In the genomic region with DNA sequence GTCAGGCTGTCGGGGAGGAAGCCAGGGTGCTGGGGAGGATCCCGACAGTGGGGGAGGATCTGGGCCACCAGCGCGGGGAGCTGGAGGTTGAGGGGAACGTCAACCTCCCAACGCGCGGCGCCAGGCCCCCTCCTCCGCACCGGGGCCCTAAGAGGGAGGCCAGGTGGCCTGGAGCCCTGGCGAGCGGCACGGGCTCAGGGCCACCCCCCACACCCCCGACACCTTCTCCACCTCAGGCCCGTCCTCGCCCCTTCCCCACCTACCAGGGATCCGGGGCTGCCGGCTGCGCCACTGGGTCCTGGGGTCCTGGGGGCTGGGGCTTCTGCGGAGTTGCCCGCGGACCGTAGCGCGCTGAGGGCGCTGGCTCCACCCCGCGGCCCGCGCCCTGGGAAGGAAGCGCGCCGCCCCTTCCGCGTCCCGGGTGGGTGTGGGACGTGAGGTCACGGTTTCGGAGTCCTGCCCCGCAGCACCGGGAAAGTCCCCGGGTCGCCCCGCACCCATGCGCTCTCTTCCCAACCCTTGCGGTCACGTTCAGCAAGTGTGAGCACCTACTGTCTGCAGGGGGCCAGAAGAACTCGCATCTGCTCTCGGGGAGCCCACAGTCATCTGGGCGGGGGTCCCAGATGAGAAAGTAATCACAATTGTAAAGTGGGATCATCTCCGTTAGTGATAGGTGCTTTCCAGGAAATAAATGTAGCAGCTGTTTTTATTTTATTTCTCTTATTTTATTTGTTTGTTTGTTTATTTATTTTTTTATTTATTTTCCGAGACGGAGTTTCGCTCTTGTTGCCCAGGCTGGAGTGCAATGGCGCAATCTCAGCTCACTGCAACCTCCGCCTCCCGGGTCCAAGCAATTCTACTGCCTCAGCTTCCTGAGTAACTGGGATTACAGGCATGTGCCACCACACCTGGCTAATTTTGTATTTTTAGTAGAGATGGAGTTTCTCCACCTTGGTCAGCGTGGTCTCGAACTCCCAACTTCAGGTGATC, we compare ENCODE assay signal across 1 cellular context.
TF ChIP-seq lines count a peak whose summit lies in the region.

A gene (minus strand): TSS at position 362 of the 990 bp plus-strand sequence. CDS start 13,335 bp downstream, outside the sequence.

TF ChIP-seq in HEK293, 187 proteins besides CTCF, POLR2A, EP300 and RAD21 (continued from another document and continues in another):
- TF ChIP-seq, protein P1, sequence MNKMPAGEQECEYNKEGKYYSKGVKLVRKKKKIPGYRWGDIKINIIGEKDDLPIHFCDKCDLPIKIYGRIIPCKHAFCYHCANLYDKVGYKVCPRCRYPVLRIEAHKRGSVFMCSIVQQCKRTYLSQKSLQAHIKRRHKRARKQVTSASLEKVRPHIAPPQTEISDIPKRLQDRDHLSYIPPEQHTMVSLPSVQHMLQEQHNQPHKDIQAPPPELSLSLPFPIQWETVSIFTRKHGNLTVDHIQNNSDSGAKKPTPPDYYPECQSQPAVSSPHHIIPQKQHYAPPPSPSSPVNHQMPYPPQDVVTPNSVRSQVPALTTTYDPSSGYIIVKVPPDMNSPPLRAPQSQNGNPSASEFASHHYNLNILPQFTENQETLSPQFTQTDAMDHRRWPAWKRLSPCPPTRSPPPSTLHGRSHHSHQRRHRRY (tag by site-specific recombination; IDR thresholded peaks at IDR 0.05): no peak
- TF ChIP-seq, protein P2, sequence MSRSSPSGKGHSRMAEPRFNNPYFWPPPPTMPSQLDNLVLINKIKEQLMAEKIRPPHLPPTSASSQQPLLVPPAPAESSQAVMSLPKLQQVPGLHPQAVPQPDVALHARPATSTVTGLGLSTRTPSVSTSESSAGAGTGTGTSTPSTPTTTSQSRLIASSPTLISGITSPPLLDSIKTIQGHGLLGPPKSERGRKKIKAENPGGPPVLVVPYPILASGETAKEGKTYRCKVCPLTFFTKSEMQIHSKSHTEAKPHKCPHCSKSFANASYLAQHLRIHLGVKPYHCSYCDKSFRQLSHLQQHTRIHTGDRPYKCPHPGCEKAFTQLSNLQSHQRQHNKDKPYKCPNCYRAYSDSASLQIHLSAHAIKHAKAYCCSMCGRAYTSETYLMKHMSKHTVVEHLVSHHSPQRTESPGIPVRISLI (tag by site-specific recombination; IDR thresholded peaks at IDR 0.05): no peak
- TF ChIP-seq, protein P3, sequence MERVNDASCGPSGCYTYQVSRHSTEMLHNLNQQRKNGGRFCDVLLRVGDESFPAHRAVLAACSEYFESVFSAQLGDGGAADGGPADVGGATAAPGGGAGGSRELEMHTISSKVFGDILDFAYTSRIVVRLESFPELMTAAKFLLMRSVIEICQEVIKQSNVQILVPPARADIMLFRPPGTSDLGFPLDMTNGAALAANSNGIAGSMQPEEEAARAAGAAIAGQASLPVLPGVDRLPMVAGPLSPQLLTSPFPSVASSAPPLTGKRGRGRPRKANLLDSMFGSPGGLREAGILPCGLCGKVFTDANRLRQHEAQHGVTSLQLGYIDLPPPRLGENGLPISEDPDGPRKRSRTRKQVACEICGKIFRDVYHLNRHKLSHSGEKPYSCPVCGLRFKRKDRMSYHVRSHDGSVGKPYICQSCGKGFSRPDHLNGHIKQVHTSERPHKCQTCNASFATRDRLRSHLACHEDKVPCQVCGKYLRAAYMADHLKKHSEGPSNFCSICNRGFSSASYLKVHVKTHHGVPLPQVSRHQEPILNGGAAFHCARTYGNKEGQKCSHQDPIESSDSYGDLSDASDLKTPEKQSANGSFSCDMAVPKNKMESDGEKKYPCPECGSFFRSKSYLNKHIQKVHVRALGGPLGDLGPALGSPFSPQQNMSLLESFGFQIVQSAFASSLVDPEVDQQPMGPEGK (tag by site-specific recombination; IDR thresholded peaks at IDR 0.05): peak; percentile 64
- TF ChIP-seq ZBTB21 (tag by site-specific recombination; IDR thresholded peaks at IDR 0.05): no peak
- TF ChIP-seq, protein P4, sequence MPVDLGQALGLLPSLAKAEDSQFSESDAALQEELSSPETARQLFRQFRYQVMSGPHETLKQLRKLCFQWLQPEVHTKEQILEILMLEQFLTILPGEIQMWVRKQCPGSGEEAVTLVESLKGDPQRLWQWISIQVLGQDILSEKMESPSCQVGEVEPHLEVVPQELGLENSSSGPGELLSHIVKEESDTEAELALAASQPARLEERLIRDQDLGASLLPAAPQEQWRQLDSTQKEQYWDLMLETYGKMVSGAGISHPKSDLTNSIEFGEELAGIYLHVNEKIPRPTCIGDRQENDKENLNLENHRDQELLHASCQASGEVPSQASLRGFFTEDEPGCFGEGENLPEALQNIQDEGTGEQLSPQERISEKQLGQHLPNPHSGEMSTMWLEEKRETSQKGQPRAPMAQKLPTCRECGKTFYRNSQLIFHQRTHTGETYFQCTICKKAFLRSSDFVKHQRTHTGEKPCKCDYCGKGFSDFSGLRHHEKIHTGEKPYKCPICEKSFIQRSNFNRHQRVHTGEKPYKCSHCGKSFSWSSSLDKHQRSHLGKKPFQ (tag by site-specific recombination; IDR thresholded peaks at IDR 0.05): 0 out of 2 replicates have a peak, but pooled peaks have one; percentile 35
- TF ChIP-seq, protein P5, sequence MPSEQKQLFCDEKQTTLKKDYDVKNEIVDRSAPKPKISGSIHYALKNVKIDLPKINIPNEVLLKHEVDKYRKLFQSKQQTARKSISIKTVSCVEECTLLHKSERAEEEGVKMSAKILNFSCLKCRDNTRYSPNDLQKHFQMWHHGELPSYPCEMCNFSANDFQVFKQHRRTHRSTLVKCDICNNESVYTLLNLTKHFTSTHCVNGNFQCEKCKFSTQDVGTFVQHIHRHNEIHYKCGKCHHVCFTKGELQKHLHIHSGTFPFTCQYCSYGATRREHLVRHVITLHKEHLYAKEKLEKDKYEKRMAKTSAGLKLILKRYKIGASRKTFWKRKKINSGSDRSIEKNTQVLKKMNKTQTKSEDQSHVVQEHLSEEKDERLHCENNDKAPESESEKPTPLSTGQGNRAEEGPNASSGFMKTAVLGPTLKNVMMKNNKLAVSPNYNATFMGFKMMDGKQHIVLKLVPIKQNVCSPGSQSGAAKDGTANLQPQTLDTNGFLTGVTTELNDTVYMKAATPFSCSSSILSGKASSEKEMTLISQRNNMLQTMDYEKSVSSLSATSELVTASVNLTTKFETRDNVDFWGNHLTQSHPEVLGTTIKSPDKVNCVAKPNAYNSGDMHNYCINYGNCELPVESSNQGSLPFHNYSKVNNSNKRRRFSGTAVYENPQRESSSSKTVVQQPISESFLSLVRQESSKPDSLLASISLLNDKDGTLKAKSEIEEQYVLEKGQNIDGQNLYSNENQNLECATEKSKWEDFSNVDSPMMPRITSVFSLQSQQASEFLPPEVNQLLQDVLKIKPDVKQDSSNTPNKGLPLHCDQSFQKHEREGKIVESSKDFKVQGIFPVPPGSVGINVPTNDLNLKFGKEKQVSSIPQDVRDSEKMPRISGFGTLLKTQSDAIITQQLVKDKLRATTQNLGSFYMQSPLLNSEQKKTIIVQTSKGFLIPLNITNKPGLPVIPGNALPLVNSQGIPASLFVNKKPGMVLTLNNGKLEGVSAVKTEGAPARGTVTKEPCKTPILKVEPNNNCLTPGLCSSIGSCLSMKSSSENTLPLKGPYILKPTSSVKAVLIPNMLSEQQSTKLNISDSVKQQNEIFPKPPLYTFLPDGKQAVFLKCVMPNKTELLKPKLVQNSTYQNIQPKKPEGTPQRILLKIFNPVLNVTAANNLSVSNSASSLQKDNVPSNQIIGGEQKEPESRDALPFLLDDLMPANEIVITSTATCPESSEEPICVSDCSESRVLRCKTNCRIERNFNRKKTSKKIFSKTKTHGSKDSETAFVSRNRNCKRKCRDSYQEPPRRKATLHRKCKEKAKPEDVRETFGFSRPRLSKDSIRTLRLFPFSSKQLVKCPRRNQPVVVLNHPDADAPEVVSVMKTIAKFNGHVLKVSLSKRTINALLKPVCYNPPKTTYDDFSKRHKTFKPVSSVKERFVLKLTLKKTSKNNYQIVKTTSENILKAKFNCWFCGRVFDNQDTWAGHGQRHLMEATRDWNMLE (tag by site-specific recombination; conservative IDR thresholded peaks at IDR 0.05; ENCODE audit: low read depth): no peak
- TF ChIP-seq, protein P6, sequence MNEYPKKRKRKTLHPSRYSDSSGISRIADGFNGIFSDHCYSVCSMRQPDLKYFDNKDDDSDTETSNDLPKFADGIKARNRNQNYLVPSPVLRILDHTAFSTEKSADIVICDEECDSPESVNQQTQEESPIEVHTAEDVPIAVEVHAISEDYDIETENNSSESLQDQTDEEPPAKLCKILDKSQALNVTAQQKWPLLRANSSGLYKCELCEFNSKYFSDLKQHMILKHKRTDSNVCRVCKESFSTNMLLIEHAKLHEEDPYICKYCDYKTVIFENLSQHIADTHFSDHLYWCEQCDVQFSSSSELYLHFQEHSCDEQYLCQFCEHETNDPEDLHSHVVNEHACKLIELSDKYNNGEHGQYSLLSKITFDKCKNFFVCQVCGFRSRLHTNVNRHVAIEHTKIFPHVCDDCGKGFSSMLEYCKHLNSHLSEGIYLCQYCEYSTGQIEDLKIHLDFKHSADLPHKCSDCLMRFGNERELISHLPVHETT (tag by site-specific recombination; IDR thresholded peaks at IDR 0.05): no peak
- no peak for TF ChIP-seq ZNF596 (tag by site-specific recombination; IDR thresholded peaks at IDR 0.05)
- no peak for TF ChIP-seq ZNF146 (tag by site-specific recombination; IDR thresholded peaks at IDR 0.05)
- no peak for TF ChIP-seq SETDB1 (IDR thresholded peaks at IDR 0.05; ENCODE audit: insufficient read length, low read length)
- TF ChIP-seq ZNF391 (tag by site-specific recombination; IDR thresholded peaks at IDR 0.05; ENCODE audit: borderline replicate concordance, low read depth): no peak
- no peak for TF ChIP-seq GLI4 (tag by site-specific recombination; IDR thresholded peaks at IDR 0.05)
- TF ChIP-seq, protein P7, sequence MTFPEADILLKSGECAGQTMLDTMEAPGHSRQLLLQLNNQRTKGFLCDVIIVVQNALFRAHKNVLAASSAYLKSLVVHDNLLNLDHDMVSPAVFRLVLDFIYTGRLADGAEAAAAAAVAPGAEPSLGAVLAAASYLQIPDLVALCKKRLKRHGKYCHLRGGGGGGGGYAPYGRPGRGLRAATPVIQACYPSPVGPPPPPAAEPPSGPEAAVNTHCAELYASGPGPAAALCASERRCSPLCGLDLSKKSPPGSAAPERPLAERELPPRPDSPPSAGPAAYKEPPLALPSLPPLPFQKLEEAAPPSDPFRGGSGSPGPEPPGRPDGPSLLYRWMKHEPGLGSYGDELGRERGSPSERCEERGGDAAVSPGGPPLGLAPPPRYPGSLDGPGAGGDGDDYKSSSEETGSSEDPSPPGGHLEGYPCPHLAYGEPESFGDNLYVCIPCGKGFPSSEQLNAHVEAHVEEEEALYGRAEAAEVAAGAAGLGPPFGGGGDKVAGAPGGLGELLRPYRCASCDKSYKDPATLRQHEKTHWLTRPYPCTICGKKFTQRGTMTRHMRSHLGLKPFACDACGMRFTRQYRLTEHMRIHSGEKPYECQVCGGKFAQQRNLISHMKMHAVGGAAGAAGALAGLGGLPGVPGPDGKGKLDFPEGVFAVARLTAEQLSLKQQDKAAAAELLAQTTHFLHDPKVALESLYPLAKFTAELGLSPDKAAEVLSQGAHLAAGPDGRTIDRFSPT (tag by site-specific recombination; IDR thresholded peaks at IDR 0.05): peak; percentile 69; the same call in 1 of the 2 replicates
- no peak for TF ChIP-seq ZNF768 (tag by site-specific recombination; IDR thresholded peaks at IDR 0.05)
- no peak for TF ChIP-seq ZNF548 (tag by site-specific recombination; IDR thresholded peaks at IDR 0.05)
- no peak for TF ChIP-seq ZNF239 (tag by site-specific recombination; IDR thresholded peaks at IDR 0.05)
- TF ChIP-seq ZNF623 (tag by site-specific recombination; IDR thresholded peaks at IDR 0.05): no peak
- no peak for TF ChIP-seq SP7 (tag by site-specific recombination; IDR thresholded peaks at IDR 0.05)
- no peak for TF ChIP-seq ZNF549 (tag by site-specific recombination; IDR thresholded peaks at IDR 0.05)
- TF ChIP-seq ZNF558 (tag by site-specific recombination; IDR thresholded peaks at IDR 0.05): no peak
- TF ChIP-seq, protein P8, sequence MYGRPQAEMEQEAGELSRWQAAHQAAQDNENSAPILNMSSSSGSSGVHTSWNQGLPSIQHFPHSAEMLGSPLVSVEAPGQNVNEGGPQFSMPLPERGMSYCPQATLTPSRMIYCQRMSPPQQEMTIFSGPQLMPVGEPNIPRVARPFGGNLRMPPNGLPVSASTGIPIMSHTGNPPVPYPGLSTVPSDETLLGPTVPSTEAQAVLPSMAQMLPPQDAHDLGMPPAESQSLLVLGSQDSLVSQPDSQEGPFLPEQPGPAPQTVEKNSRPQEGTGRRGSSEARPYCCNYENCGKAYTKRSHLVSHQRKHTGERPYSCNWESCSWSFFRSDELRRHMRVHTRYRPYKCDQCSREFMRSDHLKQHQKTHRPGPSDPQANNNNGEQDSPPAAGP (tag by site-specific recombination; IDR thresholded peaks at IDR 0.05): no peak; the same call in 1 of the 2 replicates
- TF ChIP-seq, protein P9, sequence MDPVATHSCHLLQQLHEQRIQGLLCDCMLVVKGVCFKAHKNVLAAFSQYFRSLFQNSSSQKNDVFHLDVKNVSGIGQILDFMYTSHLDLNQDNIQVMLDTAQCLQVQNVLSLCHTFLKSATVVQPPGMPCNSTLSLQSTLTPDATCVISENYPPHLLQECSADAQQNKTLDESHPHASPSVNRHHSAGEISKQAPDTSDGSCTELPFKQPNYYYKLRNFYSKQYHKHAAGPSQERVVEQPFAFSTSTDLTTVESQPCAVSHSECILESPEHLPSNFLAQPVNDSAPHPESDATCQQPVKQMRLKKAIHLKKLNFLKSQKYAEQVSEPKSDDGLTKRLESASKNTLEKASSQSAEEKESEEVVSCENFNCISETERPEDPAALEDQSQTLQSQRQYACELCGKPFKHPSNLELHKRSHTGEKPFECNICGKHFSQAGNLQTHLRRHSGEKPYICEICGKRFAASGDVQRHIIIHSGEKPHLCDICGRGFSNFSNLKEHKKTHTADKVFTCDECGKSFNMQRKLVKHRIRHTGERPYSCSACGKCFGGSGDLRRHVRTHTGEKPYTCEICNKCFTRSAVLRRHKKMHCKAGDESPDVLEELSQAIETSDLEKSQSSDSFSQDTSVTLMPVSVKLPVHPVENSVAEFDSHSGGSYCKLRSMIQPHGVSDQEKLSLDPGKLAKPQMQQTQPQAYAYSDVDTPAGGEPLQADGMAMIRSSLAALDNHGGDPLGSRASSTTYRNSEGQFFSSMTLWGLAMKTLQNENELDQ (tag by site-specific recombination; IDR thresholded peaks at IDR 0.05; ENCODE audit: low read depth): no peak
- peak; percentile 78 for TF ChIP-seq KLF8 (tag by site-specific recombination; IDR thresholded peaks at IDR 0.05)
- TF ChIP-seq, protein P10, sequence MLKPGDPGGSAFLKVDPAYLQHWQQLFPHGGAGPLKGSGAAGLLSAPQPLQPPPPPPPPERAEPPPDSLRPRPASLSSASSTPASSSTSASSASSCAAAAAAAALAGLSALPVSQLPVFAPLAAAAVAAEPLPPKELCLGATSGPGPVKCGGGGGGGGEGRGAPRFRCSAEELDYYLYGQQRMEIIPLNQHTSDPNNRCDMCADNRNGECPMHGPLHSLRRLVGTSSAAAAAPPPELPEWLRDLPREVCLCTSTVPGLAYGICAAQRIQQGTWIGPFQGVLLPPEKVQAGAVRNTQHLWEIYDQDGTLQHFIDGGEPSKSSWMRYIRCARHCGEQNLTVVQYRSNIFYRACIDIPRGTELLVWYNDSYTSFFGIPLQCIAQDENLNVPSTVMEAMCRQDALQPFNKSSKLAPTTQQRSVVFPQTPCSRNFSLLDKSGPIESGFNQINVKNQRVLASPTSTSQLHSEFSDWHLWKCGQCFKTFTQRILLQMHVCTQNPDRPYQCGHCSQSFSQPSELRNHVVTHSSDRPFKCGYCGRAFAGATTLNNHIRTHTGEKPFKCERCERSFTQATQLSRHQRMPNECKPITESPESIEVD (tag by site-specific recombination; IDR thresholded peaks at IDR 0.05): no peak
- TF ChIP-seq ZBTB20 (tag by site-specific recombination; IDR thresholded peaks at IDR 0.05): peak; percentile 45; the same call in 1 of the 2 replicates
- TF ChIP-seq ZNF48 (tag by site-specific recombination; IDR thresholded peaks at IDR 0.05): no peak
- TF ChIP-seq KLF7 (tag by site-specific recombination; IDR thresholded peaks at IDR 0.05; ENCODE audit: borderline replicate concordance): 0 out of 2 replicates have a peak, but pooled peaks have one; percentile 6
- TF ChIP-seq ZNF157 (tag by site-specific recombination; IDR thresholded peaks at IDR 0.05): no peak
- TF ChIP-seq SP2 (tag by site-specific recombination; IDR thresholded peaks at IDR 0.05): peak; percentile 32; the same call in 1 of the 2 replicates
